Comparison of ENCODE assay signal across 8 cellular contexts in genomic region chr2:239927424-239927981, GRCh38.
DNase-seq lines count a peak whose midpoint lies in the region; ATAC-seq and TF ChIP-seq lines count a peak whose summit lies in the region.

No MANE protein-coding gene starts in this region.

- H3K27me3 ChIP-seq in skeletal muscle satellite cell (ENCODE audit: control insufficient read depth, insufficient read depth, low read length) = no peaks in the 10 kb centered on the region

- no peaks in the 10 kb centered on the region for H3K9me3 ChIP-seq in skeletal muscle satellite cell (replicated peaks; ENCODE audit: low read length)

- H3K4me3 ChIP-seq in fibroblast of pulmonary artery (replicated peaks; ENCODE audit: low read depth, low read length) (no peak overlapping the region), skeletal muscle satellite cell (ENCODE audit: low read length) (peak overlapping the region; percentile 15)

- ATAC-seq in HG03159 (IDR thresholded peaks at IDR 0.05; ENCODE audit: unreplicated experiment) = no peak
- no peak for ATAC-seq in HG02588 (IDR thresholded peaks at IDR 0.05; ENCODE audit: unreplicated experiment)

- H3K4me1 ChIP-seq in skeletal muscle satellite cell (ENCODE audit: control insufficient read depth, insufficient read depth, low read length) = peaks cover 13% of the 10 kb centered on the region

- peaks cover 9 to 32% (median 23%) of the 10 kb centered on the region in 3 donors for H3K27me3 Mint-ChIP-seq in CD14-positive monocyte (ENCODE audit: low read depth in 3 of 3)

- H3K36me3 Mint-ChIP-seq in CD14-positive monocyte = peaks cover 4 to 6% of the 10 kb centered on the region in 2 donors

- H3K4me1 Mint-ChIP-seq in CD14-positive monocyte = peaks cover 25% of the 10 kb centered on the region

- peaks cover 3 to 18% (median 11%) of the 10 kb centered on the region in 7 donors for H3K9me3 Mint-ChIP-seq in CD14-positive monocyte

- TF ChIP-seq CTCF in CD14-positive monocyte (IDR thresholded peaks at IDR 0.05) = no peak
- no peak for TF ChIP-seq CTCF in fibroblast of pulmonary artery (IDR thresholded peaks at IDR 0.05; ENCODE audit: low read length, missing control alignments)

- intact Hi-C loops in CD14-positive monocyte (cut with micrococcal nuclease) = loop anchor here in 1 of 2 donors (2.0 kb wide), 1 partner anchor 17 kb away; no protein-coding TSS in a partner anchor

- no peak overlapping the region for H3K9ac ChIP-seq in skeletal muscle satellite cell (ENCODE audit: low read depth, low read length)

- DNase-seq in CD14-positive monocyte (ENCODE audit: low spot score) = peak; percentile 97
- peak; percentile 87 for DNase-seq in NCI-H460 (ENCODE audit: extremely low read depth, low read depth)
- DNase-seq in activated CD8-positive, alpha-beta memory T cell treated with anti-CD3 and anti-CD28 coated beads, Interleukin-2, amount 50 U/mL, for 24 hours (ENCODE audit: extremely low read depth) = peak; percentile 44
- peak; percentile 66 for DNase-seq in fibroblast of pulmonary artery (ENCODE audit: low read depth)
- no peak for DNase-seq in SKM-1 treated with dmso at 0.1 percent for 144 hours (lab: John Stamatoyannopoulos, UW; ENCODE audit: unreplicated experiment)

- H3K36me3 ChIP-seq in skeletal muscle satellite cell (ENCODE audit: insufficient read depth, low read length) = no peaks in the 10 kb centered on the region

- peak overlapping the region; percentile 86 to 96 (median 93) for H3K27ac Mint-ChIP-seq in CD14-positive monocyte

- peak overlapping the region; percentile 55 to 81 for H3K4me3 Mint-ChIP-seq in CD14-positive monocyte

- H3K4me2 ChIP-seq in skeletal muscle satellite cell (ENCODE audit: low read length) = peak overlapping the region; percentile 51
